Comparison of ENCODE assay signal across 8 cellular contexts in genomic region chr19:31350693-31351211, GRCh38. TPM values are rescaled to one million over a fixed set of nuclear protein-coding genes. Genes with fewer than 3 reads are reported as not detected.
DNase-seq lines count a peak whose midpoint lies in the region; ATAC-seq, FAIRE-seq and TF ChIP-seq lines count a peak whose summit lies in the region.

No MANE protein-coding gene starts in this region.

- intact Hi-C loops in HepG2 (cut with micrococcal nuclease; ENCODE audit: unreplicated experiment), result no loop called here

- no peak for FAIRE-seq in HepG2 (lab: Jason Lieb, UNC)

- peak overlapping the region; percentile 93 for H3K4me3 Mint-ChIP-seq in T-helper 2 cell treated with Interferon-gamma antibody and Interleukin-4, amounts not matched to agents 5 μg/mL and 100 μg/mL, for 36 hours

- no peak overlapping the region for H2AFZ ChIP-seq in HepG2 (ENCODE audit: low read length)

- no TSS peak for BruUV-seq in HepG2 (replicated peaks; lab: Mats Ljungman, UMichigan)

- H3K27me3 Mint-ChIP-seq in T-helper 2 cell treated with Interferon-gamma antibody and Interleukin-4, amounts not matched to agents 5 μg/mL and 100 μg/mL, for 36 hours (ENCODE audit: low read depth), result peaks cover 75% of the 10 kb centered on the region

- TF ChIP-seq EP300 in HepG2 (IDR thresholded peaks at IDR 0.05; ENCODE audit: low read depth in 2 of 2, low read length in 2 of 2) (no peak), HepG2 (CRISPR knock-in tag; IDR thresholded peaks at IDR 0.05; ENCODE audit: borderline replicate concordance) (no peak)

- POLR2A ChIA-PET in HepG2 (lab: Yijun Ruan, JAX), result no interaction called here

- H3K27ac Mint-ChIP-seq in T-helper 2 cell treated with Interferon-gamma antibody and Interleukin-4, amounts not matched to agents 5 μg/mL and 100 μg/mL, for 36 hours, result peak overlapping the region; percentile 79

- peak overlapping the region; percentile 69 for H3K4me2 ChIP-seq in HepG2 (ENCODE audit: low read depth, low read length)

- no peaks in the 10 kb centered on the region for H3K9me3 Mint-ChIP-seq in T-helper 2 cell treated with Interferon-gamma antibody and Interleukin-4, amounts not matched to agents 5 μg/mL and 100 μg/mL, for 36 hours

- H3K4me1 ChIP-seq in ectodermal cell (ENCODE audit: control insufficient read depth, insufficient read depth, low read length) (peaks cover 36% of the 10 kb centered on the region), HepG2 (ENCODE audit: insufficient read depth, low read length) (no peaks in the 10 kb centered on the region), stomach smooth muscle (ENCODE audit: control insufficient read depth, insufficient read depth, low read length) (peaks cover 18% of the 10 kb centered on the region)

- peaks cover 16% of the 10 kb centered on the region for H3K4me1 Mint-ChIP-seq in T-helper 2 cell treated with Interferon-gamma antibody and Interleukin-4, amounts not matched to agents 5 μg/mL and 100 μg/mL, for 36 hours (ENCODE audit: low read depth)

- in situ Hi-C loops in HepG2 (cut with HindIII; ENCODE audit: extremely low pct_ligation_motif_present, low pct_unique_long_range_greater_than_20kb), result no loop called here

- CTCF ChIA-PET in HepG2 (lab: Yijun Ruan, JAX; ENCODE audit: low intra/inter-chr PET ratio, low total read pairs), result no interaction called here

- no peak overlapping the region for H3K9ac ChIP-seq in HepG2 (ENCODE audit: insufficient read depth, low read depth, low read length)
- peak overlapping the region; percentile 69 to 82 for H3K9ac ChIP-seq in stomach smooth muscle (ENCODE audit: low read length in 2 of 2)

- no peaks in the 10 kb centered on the region for H3K9me3 ChIP-seq in ectodermal cell (ENCODE audit: control insufficient read depth, low read length)
- no peaks in the 10 kb centered on the region for H3K9me3 ChIP-seq in HepG2 (ENCODE audit: low read length)
- H3K9me3 ChIP-seq in stomach smooth muscle (ENCODE audit: control insufficient read depth in 2 of 2, low read length in 2 of 2), result no peaks in the 10 kb centered on the region

- 0% methylated on average over 66 of the region's 66 CpGs for WGBS in ectodermal cell, 2 experiments
- 2% methylated on average over 14 of the region's 66 CpGs for WGBS in HepG2 (ENCODE audit: low lambda C conversion rate)

- no peaks in the 10 kb centered on the region for H3K79me2 ChIP-seq in HepG2 (ENCODE audit: insufficient read depth, low read length)

- H3K36me3 ChIP-seq in ectodermal cell (ENCODE audit: control insufficient read depth, insufficient read depth, low read length) (no peaks in the 10 kb centered on the region), HepG2 (replicated peaks in 1 of 2; ENCODE audit: control insufficient read depth in 1 of 2, insufficient read depth in 2 of 2, low read length in 2 of 2) (no peaks in the 10 kb centered on the region), stomach smooth muscle (ENCODE audit: control insufficient read depth in 2 of 2, insufficient read depth in 2 of 2, low read length in 2 of 2) (no peaks in the 10 kb centered on the region)

- peaks cover 1% of the 10 kb centered on the region for H3K36me3 Mint-ChIP-seq in T-helper 2 cell treated with Interferon-gamma antibody and Interleukin-4, amounts not matched to agents 5 μg/mL and 100 μg/mL, for 36 hours (ENCODE audit: low read depth)

- TF ChIP-seq CTCF in HepG2 (CRISPR knock-in tag; IDR thresholded peaks at IDR 0.05), result no peak

- no peaks in the 10 kb centered on the region for H4K20me1 ChIP-seq in HepG2 (ENCODE audit: insufficient read depth, low read length)

- H3K4me3 ChIP-seq in ectodermal cell (ENCODE audit: insufficient read depth, low read depth, low read length) (peak overlapping the region; percentile 60), HepG2 (replicated peaks in 1 of 3; ENCODE audit: insufficient read depth in 1 of 3, low read depth in 2 of 3, low read length in 3 of 3) (peak overlapping the region; percentile 42 to 62 (median 52); a peak in 5 of 6 replicates), stomach smooth muscle (ENCODE audit: low read length in 2 of 2) (peak overlapping the region; percentile 75 to 83)

- H3K27ac ChIP-seq in ectodermal cell (ENCODE audit: insufficient read depth, low read depth, low read length, poor library complexity, severe bottlenecking) (no peak overlapping the region), HepG2 (ENCODE audit: extremely low read length, insufficient read depth, low read length) (no peak overlapping the region), stomach smooth muscle (ENCODE audit: low read length) (peak overlapping the region; percentile 70)

- TF ChIP-seq POLR2A in HepG2 (IDR thresholded peaks at IDR 0.05; ENCODE audit: insufficient read depth in 1 of 2, low read depth in 2 of 2, low read length in 2 of 2), result no peak

- H3K27me3 ChIP-seq in ectodermal cell (ENCODE audit: control insufficient read depth, insufficient read depth, low read length, poor library complexity, severe bottlenecking) (peaks cover 86% of the 10 kb centered on the region), HepG2 (ENCODE audit: control insufficient read depth in 1 of 2, insufficient read depth in 2 of 2, low read length in 2 of 2) (peaks cover 4 to 75% of the 10 kb centered on the region in 2 experiments; a peak in 3 of 5 replicates), stomach smooth muscle (ENCODE audit: control insufficient read depth in 1 of 2, insufficient read depth in 2 of 2, low read length in 2 of 2) (peaks cover 0 to 7% of the 10 kb centered on the region in 2 donors)

- peak; percentile 38 for DNase-seq in T-helper 2 cell treated with Interferon-gamma antibody and Interleukin-4, amounts not matched to agents 5 μg/mL and 100 μg/mL, for 36 hours (ENCODE audit: low spot score)
- DNase-seq in T-helper 2 cell, result no peak
- peak; percentile 49 for DNase-seq in SKM-1 treated with dmso at 0.1 percent for 144 hours (lab: John Stamatoyannopoulos, UW; ENCODE audit: unreplicated experiment)
- DNase-seq in HepG2 (ENCODE audit: low spot score), result no peak
- no peak for DNase-seq in SK-N-DZ (ENCODE audit: low spot score)
- no peak for DNase-seq in NCI-H345 (lab: John Stamatoyannopoulos, UW)

- peak; percentile 63 for ATAC-seq in HepG2

- no peak for TF ChIP-seq RAD21 in HepG2 (CRISPR knock-in tag; IDR thresholded peaks at IDR 0.05)

TF ChIP-seq in HepG2, 621 proteins besides CTCF, POLR2A, EP300 and RAD21:
- TF ChIP-seq ZNF530 (CRISPR knock-in tag; IDR thresholded peaks at IDR 0.05; ENCODE audit: low read depth), result no peak
- TF ChIP-seq ZFY (CRISPR knock-in tag; IDR thresholded peaks at IDR 0.05), result 0 out of 2 replicates have a peak, but pooled peaks have one; percentile 23
- 0 out of 2 replicates have a peak, but pooled peaks have one; percentile 53 for TF ChIP-seq SRF (IDR thresholded peaks at IDR 0.05; ENCODE audit: low read depth, low read length)

RNA-seq across cellular contexts. Expression of gene TSHZ3, which starts 1.5 kb away (rescaled TPM):
- 2.6 TPM for polyA plus RNA-seq in ectodermal cell (2013, experiment 1 of 4)
- polyA plus RNA-seq in ectodermal cell (2013, experiment 2 of 4), result 3.3 TPM
- polyA plus RNA-seq in ectodermal cell (2013, experiment 3 of 4), result 3.5 TPM
- 4.2 TPM for polyA plus RNA-seq in ectodermal cell (2013, experiment 4 of 4)
- not detected in 2 replicates for total RNA-seq in HepG2 (2016; rRNA removed; fragmentation: Illumina TruSeq; extraction: Trizol)
- total RNA-seq in HepG2 (2016; cell fraction: cytosol; rRNA removed; fragmentation: Illumina TruSeq; extraction: Trizol; ENCODE audit: low read depth), result not detected in 2 replicates
- total RNA-seq in HepG2 (2016; cell fraction: insoluble cytoplasmic fraction; rRNA removed; fragmentation: Illumina TruSeq; extraction: Trizol), result not detected in 2 replicates
- total RNA-seq in HepG2 (2016; cell fraction: membrane; rRNA removed; fragmentation: Illumina TruSeq; extraction: Trizol), result not detected in 2 replicates
- not detected in 2 replicates for total RNA-seq in HepG2 (2016; cell fraction: nucleus; rRNA removed; fragmentation: Illumina TruSeq; extraction: Trizol)
- polyA plus RNA-seq in HepG2 (2011; rRNA removed), result 0.01 TPM in 1 of 2 replicates, not detected in the other
- polyA plus RNA-seq in HepG2 (2011; cell fraction: cytosol; rRNA removed), result not detected in 2 replicates
- not detected in 2 replicates for polyA plus RNA-seq in HepG2 (2011; cell fraction: nucleus; rRNA removed)
- not detected in 2 replicates for polyA plus RNA-seq in HepG2 (2012)
- polyA plus RNA-seq in HepG2 (2016; cell fraction: cytosol; fragmentation: Illumina TruSeq; extraction: Trizol; ENCODE audit: low read depth), result not detected in 2 replicates
- not detected in 2 replicates for polyA plus RNA-seq in HepG2 (2016; cell fraction: insoluble cytoplasmic fraction; fragmentation: Illumina TruSeq; extraction: Trizol; ENCODE audit: low read depth)
- not detected in 2 replicates for polyA plus RNA-seq in HepG2 (2016; cell fraction: membrane; fragmentation: Illumina TruSeq; extraction: Trizol; ENCODE audit: low read depth)
- polyA plus RNA-seq in HepG2 (2016; cell fraction: nucleus; fragmentation: Illumina TruSeq; extraction: Trizol; ENCODE audit: insufficient read depth, low read depth), result not detected in 2 replicates
- polyA minus RNA-seq in HepG2 (2011; rRNA and poly(A)+ RNA removed; ENCODE audit: low replicate concordance), result not detected in 2 replicates
- polyA minus RNA-seq in HepG2 (2011; cell fraction: cytosol; rRNA and poly(A)+ RNA removed), result not detected in 2 replicates
- not detected in 2 replicates for polyA minus RNA-seq in HepG2 (2011; cell fraction: nucleus; rRNA and poly(A)+ RNA removed)
- polyA plus RNA-seq in SK-N-DZ (2014; cell fraction: cytosol; rRNA removed), result 6.6 and 6.7 TPM in 2 replicates
- polyA plus RNA-seq in SK-N-DZ (2014; cell fraction: nucleus; rRNA removed), result 3.9 and 8.4 TPM in 2 replicates

Comparison
In these comparisons a context has a peak if more than half of its experiments do, and no peak if none do; other contexts are left out.
1. DNase-seq: peak in T-helper 2 cell treated with Interferon-gamma antibody and Interleukin-4, amounts not matched to agents 5 μg/mL and 100 μg/mL, for 36 hours (single experiment) and SKM-1 treated with dmso at 0.1 percent for 144 hours (single experiment); none in T-helper 2 cell (0 of 5), HepG2 (single experiment), SK-N-DZ (single experiment) and NCI-H345 (single experiment).
2. Peak in every context shown above with its lines, with median percentiles within 50 percentile points of each other: H3K4me3 ChIP-seq.